Comparison of ENCODE assay signal across 20 cellular contexts in the genomic region with DNA sequence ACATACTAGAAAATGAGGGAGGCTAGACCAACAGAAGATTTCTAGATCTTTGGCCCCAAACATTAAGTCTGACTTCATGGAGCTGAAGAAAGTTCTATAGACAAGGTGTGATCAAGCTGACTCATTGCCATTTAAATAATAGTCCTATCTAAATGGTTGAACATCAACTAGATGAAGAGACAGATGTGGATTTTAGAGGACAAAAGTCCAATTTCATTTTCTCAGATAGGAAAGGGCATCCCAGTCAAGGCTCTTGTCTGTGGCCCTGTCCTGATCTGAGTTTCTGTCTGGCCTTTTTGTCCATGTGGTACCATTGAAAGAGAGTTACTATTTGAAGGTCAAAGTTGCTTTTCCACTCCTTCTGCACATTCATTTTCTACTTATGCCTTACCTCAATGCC.
A peak's percentile ranks its signal among the peaks of the same experiment; 100 is the strongest.
DNase-seq lines count a peak whose midpoint lies in the region; ATAC-seq, FAIRE-seq and TF ChIP-seq lines count a peak whose summit lies in the region.
"Had no signal": no experiment of that assay in that cellular context is flagged by ENCODE, and none has a peak within 500 bp of the region (broad histone marks: within the 10 kb centered on the region; RNA-seq: fewer than 3 reads in every experiment).

No MANE protein-coding gene starts in this region.

- dilution Hi-C loops in mammary epithelial cell (cut with HindIII; ENCODE audit: low sequenced_read_pairs): loop anchor here (5.0 kb wide), 1 partner anchor 59 kb away; no protein-coding TSS in a partner anchor

- TF ChIP-seq CTCF in HFFc6 (IDR thresholded peaks at IDR 0.05): no peak
- no peak for TF ChIP-seq CTCF in mammary epithelial cell (conservative IDR thresholded peaks at IDR 0.05 in 1 of 2, IDR thresholded peaks at IDR 0.05 in 1 of 2; ENCODE audit: extremely low read depth in 1 of 2, insufficient read depth in 1 of 2, low read depth in 1 of 2, low read length in 2 of 2)
- TF ChIP-seq CTCF in HepG2 (CRISPR knock-in tag; IDR thresholded peaks at IDR 0.05): no peak
- no peak for TF ChIP-seq CTCF in sigmoid colon (IDR thresholded peaks at IDR 0.05)
- no peak for TF ChIP-seq CTCF in nephron progenitor cell (IDR thresholded peaks at IDR 0.05)

- TF ChIP-seq RAD21 in HepG2 (CRISPR knock-in tag; IDR thresholded peaks at IDR 0.05): no peak

- H3K27ac Mint-ChIP-seq in HFFc6: peak overlapping the region; percentile 98
- no peak overlapping the region for H3K27ac Mint-ChIP-seq in nephron progenitor cell
- H3K27ac Mint-ChIP-seq: CD8-positive, alpha-beta T cell; H9 had no signal

- H3K4me1 ChIP-seq in mammary epithelial cell (ENCODE audit: insufficient read depth, low read length): peaks cover 37% of the 10 kb centered on the region
- peaks cover 73% of the 10 kb centered on the region for H3K4me1 ChIP-seq in HepG2 (ENCODE audit: insufficient read depth, low read length)
- H3K4me1 ChIP-seq in sigmoid colon: peaks cover 0 to 90% (median 71%) of the 10 kb centered on the region in 4 donors

- no peaks in the 10 kb centered on the region for H4K20me1 ChIP-seq in mammary epithelial cell (ENCODE audit: insufficient read depth, low read length)
- H4K20me1 ChIP-seq in HepG2 (ENCODE audit: insufficient read depth, low read length): peaks cover 69% of the 10 kb centered on the region

- H3K36me3 ChIP-seq in mammary epithelial cell (ENCODE audit: insufficient read depth, low read length) (no peaks in the 10 kb centered on the region), HepG2 (replicated peaks in 1 of 2; ENCODE audit: control insufficient read depth in 1 of 2, insufficient read depth in 2 of 2, low read length in 2 of 2) (peaks cover 14 to 42% of the 10 kb centered on the region in 2 experiments), sigmoid colon (no peaks in the 10 kb centered on the region)

- H3K4me2 ChIP-seq in mammary epithelial cell (ENCODE audit: insufficient read depth, low read depth, low read length) (peak overlapping the region; percentile 72), HepG2 (ENCODE audit: low read depth, low read length) (no peak overlapping the region; the same call in 1 of the 2 replicates)

- H3K27me3 ChIP-seq in mammary epithelial cell (ENCODE audit: insufficient read depth, low read length) (no peaks in the 10 kb centered on the region), HepG2 (ENCODE audit: control insufficient read depth in 1 of 2, insufficient read depth in 2 of 2, low read length in 2 of 2) (no peaks in the 10 kb centered on the region), sigmoid colon (no peaks in the 10 kb centered on the region)

- H3K4me3 Mint-ChIP-seq in HFFc6: no peak overlapping the region
- H3K4me3 Mint-ChIP-seq in nephron progenitor cell: no peak overlapping the region
- H3K4me3 Mint-ChIP-seq: CD8-positive, alpha-beta T cell; H9 had no signal

- no peak for DNase-seq in HFFc6
- no peak for DNase-seq in mammary epithelial cell
- DNase-seq in HepG2 (ENCODE audit: low spot score): peak; percentile 37
- no peak for DNase-seq in sigmoid colon
- DNase-seq in GM12891 (ENCODE audit: insufficient read length, low spot score): no peak
- DNase-seq in nephron progenitor cell: no peak
- DNase-seq: ACHN; CD8-positive, alpha-beta T cell; DMS 273 treated with DMSO at 0.1 percent for 48 hours; EL; H9; KBM-7; NCI-H1048; NCI-H345; NCI-H69; NK-92 treated with Interleukin-12 subunit alpha and Interleukin-12 subunit beta, amount 100 ng/mL, for 24 hours; OCI-M1 had no signal

- BruUV-seq in mammary epithelial cell (replicated peaks; lab: Mats Ljungman, UMichigan) (no TSS peak), HepG2 (replicated peaks; lab: Mats Ljungman, UMichigan) (no TSS peak)

- TF ChIP-seq EP300 in HepG2 (IDR thresholded peaks at IDR 0.05; ENCODE audit: low read depth in 2 of 2, low read length in 2 of 2): peak in 1 of 2 experiments; percentile 26; a peak in 1 of 4 replicates
- no peak for TF ChIP-seq EP300 in HepG2 (CRISPR knock-in tag; IDR thresholded peaks at IDR 0.05; ENCODE audit: borderline replicate concordance)
- TF ChIP-seq EP300 in sigmoid colon (IDR thresholded peaks at IDR 0.05): no peak

- H3K36me3 Mint-ChIP-seq in HFFc6 (ENCODE audit: low read depth): peaks cover 18% of the 10 kb centered on the region
- peaks cover 7% of the 10 kb centered on the region for H3K36me3 Mint-ChIP-seq in nephron progenitor cell (ENCODE audit: low read depth)

- H3K79me2 ChIP-seq in mammary epithelial cell (ENCODE audit: insufficient read depth, low read length) (peaks cover 54% of the 10 kb centered on the region), HepG2 (ENCODE audit: insufficient read depth, low read length) (peaks cover 89% of the 10 kb centered on the region)

- intact Hi-C loops in mammary epithelial cell (cut with micrococcal nuclease) (no loop called here), HepG2 (cut with micrococcal nuclease; ENCODE audit: unreplicated experiment) (no loop called here), sigmoid colon (cut with DNase I) (no loop called here)

- H3K9me3 ChIP-seq in mammary epithelial cell (replicated peaks; ENCODE audit: insufficient read depth, low read length): no peaks in the 10 kb centered on the region
- no peaks in the 10 kb centered on the region for H3K9me3 ChIP-seq in HepG2 (ENCODE audit: low read length)
- H3K9me3 ChIP-seq in sigmoid colon: no peaks in the 10 kb centered on the region

- H3K4me3 ChIP-seq in mammary epithelial cell (replicated peaks in 1 of 3; ENCODE audit: insufficient read depth in 1 of 3, low read depth in 2 of 3, low read length in 3 of 3) (no peak overlapping the region), HepG2 (replicated peaks in 1 of 3; ENCODE audit: insufficient read depth in 1 of 3, low read depth in 2 of 3, low read length in 3 of 3) (no peak overlapping the region), sigmoid colon (no peak overlapping the region)

- H3K27ac ChIP-seq in mammary epithelial cell (ENCODE audit: insufficient read depth, low read depth, low read length): peak overlapping the region; percentile 99
- peak overlapping the region; percentile 50 for H3K27ac ChIP-seq in HepG2 (ENCODE audit: extremely low read length, insufficient read depth, low read length)
- H3K27ac ChIP-seq in sigmoid colon: peak overlapping the region in 3 of 4 donors; percentile 62 to 80 (median 75)
- H3K27ac ChIP-seq: HL-60 had no signal

- CTCF ChIA-PET in mammary epithelial cell (lab: Charles Lee; ENCODE audit: low non-redundant PET): no interaction called here
- CTCF ChIA-PET in HepG2 (lab: Yijun Ruan, JAX; ENCODE audit: low intra/inter-chr PET ratio, low total read pairs): no interaction called here

- H3K4me1 Mint-ChIP-seq in HFFc6 (ENCODE audit: low read depth) (peaks cover 67% of the 10 kb centered on the region), nephron progenitor cell (peaks cover 7% of the 10 kb centered on the region)
- H3K4me1 Mint-ChIP-seq: H9 had no signal

- POLR2A ChIA-PET in HepG2 (lab: Yijun Ruan, JAX): interaction anchor here (1.0 to 1.2 kb wide), 2 partner anchors 63 to 73 kb away, joined by 3 read pairs; no protein-coding TSS in a partner anchor

- H3K9me3 Mint-ChIP-seq in HFFc6: no peaks in the 10 kb centered on the region
- H3K9me3 Mint-ChIP-seq in nephron progenitor cell: no peaks in the 10 kb centered on the region
- H3K9me3 Mint-ChIP-seq: CD8-positive, alpha-beta T cell; H9 had no signal

- in situ Hi-C loops in mammary epithelial cell (cut with MboI; ENCODE audit: low sequenced_read_pairs in 2 of 2) (loop anchor here in 1 of 2 donors (25.0 kb wide), 1 partner anchor 1191 kb away; no protein-coding TSS in a partner anchor), HepG2 (cut with HindIII; ENCODE audit: extremely low pct_ligation_motif_present, low pct_unique_long_range_greater_than_20kb) (no loop called here)

- TF ChIP-seq POLR2A in HepG2 (IDR thresholded peaks at IDR 0.05; ENCODE audit: insufficient read depth in 1 of 2, low read depth in 2 of 2, low read length in 2 of 2): no peak
- TF ChIP-seq POLR2A in sigmoid colon (IDR thresholded peaks at IDR 0.05): no peak
- no peak for TF ChIP-seq POLR2A in GM12891 (IDR thresholded peaks at IDR 0.05; ENCODE audit: low read depth, low read length)

- FAIRE-seq in HepG2 (lab: Jason Lieb, UNC): peak; percentile 74
- FAIRE-seq in GM12891 (lab: Jason Lieb, UNC): no peak

- ATAC-seq in HepG2 (peak; percentile 59), GM21423 (IDR thresholded peaks at IDR 0.05; ENCODE audit: unreplicated experiment) (no peak), HG02571 (IDR thresholded peaks at IDR 0.05; ENCODE audit: unreplicated experiment) (no peak)
- ATAC-seq: CD8-positive, alpha-beta T cell had no signal

- H3K9ac ChIP-seq in mammary epithelial cell (ENCODE audit: insufficient read depth, low read length): peak overlapping the region; percentile 87
- no peak overlapping the region for H3K9ac ChIP-seq in HepG2 (ENCODE audit: insufficient read depth, low read depth, low read length)

- H3K27me3 Mint-ChIP-seq in HFFc6 (ENCODE audit: insufficient read depth) (no peaks in the 10 kb centered on the region; the same call in 1 of the 2 replicates), nephron progenitor cell (ENCODE audit: low read depth, poor library complexity) (no peaks in the 10 kb centered on the region)

- H2AFZ ChIP-seq in mammary epithelial cell (ENCODE audit: low read depth, low read length) (no peak overlapping the region), HepG2 (ENCODE audit: low read length) (no peak overlapping the region)

TF ChIP-seq in HepG2, 621 proteins besides CTCF, POLR2A, EP300 and RAD21 (continues in another document):
- TF ChIP-seq, protein P1, sequence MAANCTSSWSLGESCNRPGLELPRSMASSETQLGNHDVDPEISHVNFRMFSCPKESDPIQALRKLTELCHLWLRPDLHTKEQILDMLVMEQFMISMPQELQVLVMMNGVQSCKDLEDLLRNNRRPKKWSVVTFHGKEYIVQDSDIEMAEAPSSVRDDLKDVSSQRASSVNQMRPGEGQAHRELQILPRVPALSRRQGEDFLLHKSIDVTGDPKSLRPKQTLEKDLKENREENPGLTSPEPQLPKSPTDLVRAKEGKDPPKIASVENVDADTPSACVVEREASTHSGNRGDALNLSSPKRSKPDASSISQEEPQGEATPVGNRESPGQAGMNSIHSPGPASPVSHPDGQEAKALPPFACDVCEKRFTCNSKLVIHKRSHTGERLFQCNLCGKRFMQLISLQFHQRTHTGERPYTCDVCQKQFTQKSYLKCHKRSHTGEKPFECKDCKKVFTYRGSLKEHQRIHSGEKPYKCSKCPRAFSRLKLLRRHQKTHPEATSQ (CRISPR knock-in tag; IDR thresholded peaks at IDR 0.05; ENCODE audit: borderline replicate concordance): no peak

TF ChIP-seq in GM12891, 5 proteins besides CTCF, POLR2A, EP300 and RAD21:
- TF ChIP-seq POLR2AphosphoS5 (IDR thresholded peaks at IDR 0.05; ENCODE audit: low read depth, low read length) (no peak), POU2F2 (IDR thresholded peaks at IDR 0.05; ENCODE audit: low read depth, low read length) (no peak), PAX5 (IDR thresholded peaks at IDR 0.05; ENCODE audit: insufficient read depth, low read length, severe bottlenecking) (no peak), SPI1 (IDR thresholded peaks at IDR 0.05; ENCODE audit: low read depth, low read length) (no peak), TAF1 (IDR thresholded peaks at IDR 0.05; ENCODE audit: low read depth, low read length) (no peak)
